Comparison of ENCODE assay signal across 8 cellular contexts in genomic region chr1:230976825-230977747, GRCh38. TPM values are rescaled to one million over a fixed set of nuclear protein-coding genes. Genes with fewer than 3 reads are reported as not detected.
DNase-seq lines count a peak whose midpoint lies in the region; ATAC-seq lines count a peak whose summit lies in the region.

No MANE protein-coding gene starts in this region.

- no peaks in the 10 kb centered on the region for H3K27me3 Mint-ChIP-seq in activated CD4-positive, alpha-beta memory T cell treated with anti-CD3 and anti-CD28 coated beads for 36 hours

- POLR2A ChIA-PET in activated CD4-positive, alpha-beta memory T cell treated with anti-CD3 and anti-CD28 coated beads for 36 hours (lab: Charles Lee), result interaction anchor here (1.0 to 1.9 kb wide), 2 partner anchors 17 to 63 kb away, joined by 3 to 5 read pairs; partner anchors contain the start of gene FAM89A

- H3K27ac Mint-ChIP-seq in activated CD4-positive, alpha-beta memory T cell treated with anti-CD3 and anti-CD28 coated beads for 36 hours, result peak overlapping the region; percentile 90

- no peaks in the 10 kb centered on the region for H3K36me3 ChIP-seq in iPS-15b (ENCODE audit: control insufficient read depth, insufficient read depth, low read length)
- H3K36me3 ChIP-seq in subcutaneous abdominal adipose tissue (ENCODE audit: control insufficient read depth in 5 of 5, insufficient read depth in 5 of 5, low read length in 5 of 5), result peaks cover 0 to 15% (median 7%) of the 10 kb centered on the region in 5 donors

- H3K4me1 ChIP-seq in iPS-15b (ENCODE audit: control insufficient read depth, insufficient read depth, low read length), result no peaks in the 10 kb centered on the region
- peaks cover 14 to 50% (median 27%) of the 10 kb centered on the region in 5 donors for H3K4me1 ChIP-seq in subcutaneous abdominal adipose tissue (ENCODE audit: control insufficient read depth in 5 of 5, insufficient read depth in 5 of 5, low read length in 5 of 5)

- H3K4me1 Mint-ChIP-seq in activated CD4-positive, alpha-beta memory T cell treated with anti-CD3 and anti-CD28 coated beads for 36 hours (ENCODE audit: low read depth), result peaks cover 45% of the 10 kb centered on the region

- peak overlapping the region; percentile 58 for H3K27ac ChIP-seq in subcutaneous abdominal adipose tissue (ENCODE audit: low read depth, low read length)

- intact Hi-C loops in activated CD4-positive, alpha-beta memory T cell treated with anti-CD3 and anti-CD28 coated beads for 36 hours (cut with micrococcal nuclease), result loop anchor here (5.0 to 10.0 kb wide), 4 partner anchors 110 to 910 kb away; partner anchors contain the start of genes C1orf198, DISC1, EGLN1 and GALNT2

- H3K9me3 ChIP-seq in iPS-15b (ENCODE audit: control insufficient read depth, insufficient read depth, low read length), result no peaks in the 10 kb centered on the region
- no peaks in the 10 kb centered on the region for H3K9me3 ChIP-seq in subcutaneous abdominal adipose tissue (ENCODE audit: control insufficient read depth in 5 of 5, low read length in 5 of 5)

- ATAC-seq in HG02588 (IDR thresholded peaks at IDR 0.05; ENCODE audit: unreplicated experiment), result no peak

- peak; percentile 8 to 11 for DNase-seq in stimulated activated CD8-positive, alpha-beta memory T cell treated with anti-CD3 and anti-CD28 coated beads, Interleukin-2, amount 100 ng/mL, for 1 hour (ENCODE audit: low read depth in 2 of 2)
- no peak for DNase-seq in stimulated activated CD8-positive, alpha-beta memory T cell treated with anti-CD3 and anti-CD28 coated beads, Interleukin-4, amount 100 ng/mL, for 48 hours
- DNase-seq in activated CD4-positive, alpha-beta memory T cell treated with anti-CD3 and anti-CD28 coated beads for 36 hours, result peak; percentile 51
- no peak for DNase-seq in SHP77 (lab: John Stamatoyannopoulos, UW)
- DNase-seq in NCI-H1436 (lab: John Stamatoyannopoulos, UW), result no peak

- H3K27me3 ChIP-seq in iPS-15b (ENCODE audit: control insufficient read depth, insufficient read depth, low read length), result peaks cover 12% of the 10 kb centered on the region
- H3K27me3 ChIP-seq in subcutaneous abdominal adipose tissue (ENCODE audit: control insufficient read depth in 5 of 5, insufficient read depth in 4 of 5, low read length in 5 of 5), result no peaks in the 10 kb centered on the region

- CTCF ChIA-PET in activated CD4-positive, alpha-beta memory T cell treated with anti-CD3 and anti-CD28 coated beads for 36 hours (lab: Charles Lee), result interaction anchor here (1.8 kb wide), 1 partner anchor 58 kb away, joined by 8 read pairs; no protein-coding TSS in a partner anchor

- H3K4me3 ChIP-seq in iPS-15b (ENCODE audit: low read depth, low read length), result peak overlapping the region; percentile 46
- peak overlapping the region; percentile 65 to 97 (median 79) for H3K4me3 ChIP-seq in subcutaneous abdominal adipose tissue (ENCODE audit: low read depth in 1 of 5, low read length in 5 of 5)

- no peaks in the 10 kb centered on the region for H3K9me3 Mint-ChIP-seq in activated CD4-positive, alpha-beta memory T cell treated with anti-CD3 and anti-CD28 coated beads for 36 hours

- peaks cover 18% of the 10 kb centered on the region for H3K36me3 Mint-ChIP-seq in activated CD4-positive, alpha-beta memory T cell treated with anti-CD3 and anti-CD28 coated beads for 36 hours

- no peak overlapping the region for H3K9ac ChIP-seq in iPS-15b (ENCODE audit: low read depth, low read length)
- H3K9ac ChIP-seq in subcutaneous abdominal adipose tissue (ENCODE audit: low read length in 5 of 5), result peak overlapping the region; percentile 36 to 89 (median 66)

- H3K4me3 Mint-ChIP-seq in activated CD4-positive, alpha-beta memory T cell treated with anti-CD3 and anti-CD28 coated beads for 36 hours, result peak overlapping the region; percentile 91

RNA-seq across cellular contexts. Expression of gene TTC13, which starts 1.6 kb away (rescaled TPM):
- total RNA-seq in activated CD4-positive, alpha-beta memory T cell treated with anti-CD3 and anti-CD28 coated beads for 36 hours, result 10 to 100 TPM; 17.3 to 18.3 TPM

RNA-seq across cellular contexts. Expression of gene ARV1, which starts 1.8 kb away (rescaled TPM):
- total RNA-seq in activated CD4-positive, alpha-beta memory T cell treated with anti-CD3 and anti-CD28 coated beads for 36 hours, result 10 to 100 TPM; 12.7 to 13.8 TPM

Comparison
In these comparisons a context has a peak if more than half of its experiments do, and no peak if none do; other contexts are left out.
1. DNase-seq: peak in stimulated activated CD8-positive, alpha-beta memory T cell treated with anti-CD3 and anti-CD28 coated beads, Interleukin-2, amount 100 ng/mL, for 1 hour (2 of 2) and activated CD4-positive, alpha-beta memory T cell treated with anti-CD3 and anti-CD28 coated beads for 36 hours (single experiment); none in stimulated activated CD8-positive, alpha-beta memory T cell treated with anti-CD3 and anti-CD28 coated beads, Interleukin-4, amount 100 ng/mL, for 48 hours (single experiment), SHP77 (0 of 2) and NCI-H1436 (single experiment).